Comparison of ENCODE assay signal across 18 cellular contexts in genomic region chr22:43128116-43128515, GRCh38. TPM values are rescaled to one million over a fixed set of nuclear protein-coding genes. Genes with fewer than 3 reads are reported as not detected.
A peak's percentile ranks its signal among the peaks of the same experiment; 100 is the strongest.
DNase-seq lines count a peak whose midpoint lies in the region; ATAC-seq and TF ChIP-seq lines count a peak whose summit lies in the region.
"Had no signal": no experiment of that assay in that cellular context is flagged by ENCODE, and none has a peak within 500 bp of the region (broad histone marks: within the 10 kb centered on the region; RNA-seq: fewer than 3 reads in every experiment).

No MANE protein-coding gene starts in this region.

- no peak overlapping the region for H3K4me3 Mint-ChIP-seq in activated CD4-positive, alpha-beta T cell treated with anti-CD3 and anti-CD28 coated beads, Interleukin-2, amount 10 ng/mL, durations not matched to agents 24 days and 14 days
- no peak overlapping the region for H3K4me3 Mint-ChIP-seq in stimulated activated naive B cell treated with anti-CD40 and anti-IgM and Interleukin-4, amounts not matched to agents 10 μg/mL and 1 μg/mL and 100 μg/mL, for 72 hours
- H3K4me3 Mint-ChIP-seq: CD4-positive, CD25-positive, alpha-beta regulatory T cell; memory B cell had no signal

- H3K36me3 ChIP-seq in ascending aorta, result no peaks in the 10 kb centered on the region

- peak; percentile 23 to 56 for ATAC-seq in stimulated activated naive B cell treated with anti-CD40 and anti-IgM and Interleukin-4, amounts not matched to agents 10 μg/mL and 1 μg/mL and 100 μg/mL, for 72 hours (replicated peaks)
- ATAC-seq in HG03095 (IDR thresholded peaks at IDR 0.05; ENCODE audit: unreplicated experiment), result no peak
- no peak for ATAC-seq in GM21619 (IDR thresholded peaks at IDR 0.05; ENCODE audit: unreplicated experiment)
- ATAC-seq: right cardiac atrium had no signal

- H3K4me3 ChIP-seq in epithelial cell of esophagus (ENCODE audit: low read length) (peak overlapping the region; percentile 36), ascending aorta (no peak overlapping the region)

- H3K9me3 ChIP-seq in ascending aorta, result no peaks in the 10 kb centered on the region
- H3K9me3 ChIP-seq: neutrophil, SK-N-SH had no signal

- H3K27ac ChIP-seq in ascending aorta, result no peak overlapping the region
- H3K27ac ChIP-seq: neutrophil had no signal

- H3K27ac Mint-ChIP-seq in activated CD4-positive, alpha-beta T cell treated with anti-CD3 and anti-CD28 coated beads, Interleukin-2, amount 10 ng/mL, durations not matched to agents 24 days and 14 days, result peak overlapping the region; percentile 9
- peak overlapping the region; percentile 47 for H3K27ac Mint-ChIP-seq in stimulated activated naive B cell treated with anti-CD40 and anti-IgM and Interleukin-4, amounts not matched to agents 10 μg/mL and 1 μg/mL and 100 μg/mL, for 72 hours

- intact Hi-C loops in activated CD4-positive, alpha-beta T cell treated with anti-CD3 and anti-CD28 coated beads, Interleukin-2, amount 10 ng/mL, durations not matched to agents 24 days and 14 days (cut with micrococcal nuclease), result no loop called here
- intact Hi-C loops in ascending aorta (cut with DNase I), result no loop called here

- DNase-seq in activated CD4-positive, alpha-beta T cell treated with anti-CD3 and anti-CD28 coated beads, Interleukin-2, amount 10 ng/mL, durations not matched to agents 24 days and 14 days, result no peak
- no peak for DNase-seq in activated CD4-positive, alpha-beta T cell treated with anti-CD3 and anti-CD28 coated beads, Interleukin-2, amount 50 U/mL, for 4 hours
- DNase-seq in NOMO-1 treated with DMSO at 0.1 percent for 48 hours (lab: John Stamatoyannopoulos, UW; ENCODE audit: unreplicated experiment), result peak; percentile 20
- DNase-seq in epithelial cell of esophagus (ENCODE audit: low read depth), result no peak
- no peak for DNase-seq in stimulated activated naive B cell treated with anti-CD40 and anti-IgM and Interleukin-4, amounts not matched to agents 10 μg/mL and 1 μg/mL and 100 μg/mL, for 72 hours
- DNase-seq in ascending aorta (ENCODE audit: low spot score in 2 of 2), result no peak
- DNase-seq: 8988T; activated CD4-positive, alpha-beta T cell treated with anti-CD3 and anti-CD28 coated beads, Interleukin-2, amount 50 U/mL, for 1 hour; amygdala; CD4-positive, CD25-positive, alpha-beta regulatory T cell; NCI-H1417 treated with DMSO at 0.1 percent for 48 hours; right cardiac atrium; SK-N-SH; stimulated activated CD4-positive, alpha-beta T cell treated with anti-CD3 and anti-CD28 coated beads, Interleukin-1b, Interleukin-23, amount 100 ng/mL, for 48 hours had no signal

- H3K36me3 Mint-ChIP-seq in activated CD4-positive, alpha-beta T cell treated with anti-CD3 and anti-CD28 coated beads, Interleukin-2, amount 10 ng/mL, durations not matched to agents 24 days and 14 days (ENCODE audit: low read depth), result peaks cover 5% of the 10 kb centered on the region
- H3K36me3 Mint-ChIP-seq in stimulated activated naive B cell treated with anti-CD40 and anti-IgM and Interleukin-4, amounts not matched to agents 10 μg/mL and 1 μg/mL and 100 μg/mL, for 72 hours, result peaks cover 26 to 29% of the 10 kb centered on the region in 2 donors

- H3K27me3 ChIP-seq in ascending aorta, result no peaks in the 10 kb centered on the region
- H3K27me3 ChIP-seq: neutrophil had no signal

- H3K4me1 ChIP-seq in ascending aorta, result peaks cover 3 to 9% of the 10 kb centered on the region in 2 donors

- peaks cover 3% of the 10 kb centered on the region for H3K4me1 Mint-ChIP-seq in activated CD4-positive, alpha-beta T cell treated with anti-CD3 and anti-CD28 coated beads, Interleukin-2, amount 10 ng/mL, durations not matched to agents 24 days and 14 days
- H3K4me1 Mint-ChIP-seq in stimulated activated naive B cell treated with anti-CD40 and anti-IgM and Interleukin-4, amounts not matched to agents 10 μg/mL and 1 μg/mL and 100 μg/mL, for 72 hours, result peaks cover 16 to 36% of the 10 kb centered on the region in 2 donors
- H3K4me1 Mint-ChIP-seq: CD4-positive, CD25-positive, alpha-beta regulatory T cell had no signal

- H3K9me3 Mint-ChIP-seq in activated CD4-positive, alpha-beta T cell treated with anti-CD3 and anti-CD28 coated beads, Interleukin-2, amount 10 ng/mL, durations not matched to agents 24 days and 14 days, result no peaks in the 10 kb centered on the region
- H3K9me3 Mint-ChIP-seq in stimulated activated naive B cell treated with anti-CD40 and anti-IgM and Interleukin-4, amounts not matched to agents 10 μg/mL and 1 μg/mL and 100 μg/mL, for 72 hours, result no peaks in the 10 kb centered on the region
- H3K9me3 Mint-ChIP-seq: CD4-positive, CD25-positive, alpha-beta regulatory T cell; memory B cell had no signal

- TF ChIP-seq CTCF in epithelial cell of esophagus (IDR thresholded peaks at IDR 0.05; ENCODE audit: insufficient read depth, low read depth, low read length, missing control alignments) (no peak), ascending aorta (IDR thresholded peaks at IDR 0.05) (no peak)

- H3K27me3 Mint-ChIP-seq in activated CD4-positive, alpha-beta T cell treated with anti-CD3 and anti-CD28 coated beads, Interleukin-2, amount 10 ng/mL, durations not matched to agents 24 days and 14 days, result no peaks in the 10 kb centered on the region
- H3K27me3 Mint-ChIP-seq in stimulated activated naive B cell treated with anti-CD40 and anti-IgM and Interleukin-4, amounts not matched to agents 10 μg/mL and 1 μg/mL and 100 μg/mL, for 72 hours, result peaks cover 19 to 49% of the 10 kb centered on the region in 2 donors
- H3K27me3 Mint-ChIP-seq: CD4-positive, CD25-positive, alpha-beta regulatory T cell had no signal

RNA-seq across cellular contexts. Expression of gene MCAT, which starts 15.1 kb away (rescaled TPM):
- total RNA-seq in activated CD4-positive, alpha-beta T cell treated with anti-CD3 and anti-CD28 coated beads, Interleukin-2, amount 10 ng/mL, durations not matched to agents 24 days and 14 days, result 20.9 and 24.3 TPM in 2 replicates
- 4.6 TPM for total RNA-seq in ascending aorta

RNA-seq across cellular contexts. Expression of gene BIK, which starts 17.6 kb away (rescaled TPM):
- 1.7 and 2.5 TPM in 2 replicates for total RNA-seq in activated CD4-positive, alpha-beta T cell treated with anti-CD3 and anti-CD28 coated beads, Interleukin-2, amount 10 ng/mL, durations not matched to agents 24 days and 14 days
- total RNA-seq in ascending aorta, result not detected

RNA-seq across cellular contexts. Expression of gene TSPO, which starts 23.2 kb away (rescaled TPM):
- total RNA-seq in activated CD4-positive, alpha-beta T cell treated with anti-CD3 and anti-CD28 coated beads, Interleukin-2, amount 10 ng/mL, durations not matched to agents 24 days and 14 days, result 126 and 138 TPM in 2 replicates
- total RNA-seq in ascending aorta, result 961 TPM

RNA-seq across cellular contexts. Expression of gene TTLL1, which starts 38.9 kb away (rescaled TPM):
- total RNA-seq in activated CD4-positive, alpha-beta T cell treated with anti-CD3 and anti-CD28 coated beads, Interleukin-2, amount 10 ng/mL, durations not matched to agents 24 days and 14 days, result 2.6 TPM in 2 replicates
- total RNA-seq in ascending aorta, result 0.21 TPM

RNA-seq across cellular contexts. Expression of gene TTLL12, which starts 58.8 kb away (rescaled TPM):
- 118 TPM in 2 replicates for total RNA-seq in activated CD4-positive, alpha-beta T cell treated with anti-CD3 and anti-CD28 coated beads, Interleukin-2, amount 10 ng/mL, durations not matched to agents 24 days and 14 days
- total RNA-seq in ascending aorta, result 10.6 TPM

Comparison
In these comparisons a context has a peak if more than half of its experiments do, and no peak if none do; other contexts are left out.
1. ATAC-seq: peak in stimulated activated naive B cell treated with anti-CD40 and anti-IgM and Interleukin-4, amounts not matched to agents 10 μg/mL and 1 μg/mL and 100 μg/mL, for 72 hours (2 of 2); none in HG03095 (single experiment) and GM21619 (single experiment).